Comparison of ENCODE assay signal across 23 cellular contexts in the genomic region with DNA sequence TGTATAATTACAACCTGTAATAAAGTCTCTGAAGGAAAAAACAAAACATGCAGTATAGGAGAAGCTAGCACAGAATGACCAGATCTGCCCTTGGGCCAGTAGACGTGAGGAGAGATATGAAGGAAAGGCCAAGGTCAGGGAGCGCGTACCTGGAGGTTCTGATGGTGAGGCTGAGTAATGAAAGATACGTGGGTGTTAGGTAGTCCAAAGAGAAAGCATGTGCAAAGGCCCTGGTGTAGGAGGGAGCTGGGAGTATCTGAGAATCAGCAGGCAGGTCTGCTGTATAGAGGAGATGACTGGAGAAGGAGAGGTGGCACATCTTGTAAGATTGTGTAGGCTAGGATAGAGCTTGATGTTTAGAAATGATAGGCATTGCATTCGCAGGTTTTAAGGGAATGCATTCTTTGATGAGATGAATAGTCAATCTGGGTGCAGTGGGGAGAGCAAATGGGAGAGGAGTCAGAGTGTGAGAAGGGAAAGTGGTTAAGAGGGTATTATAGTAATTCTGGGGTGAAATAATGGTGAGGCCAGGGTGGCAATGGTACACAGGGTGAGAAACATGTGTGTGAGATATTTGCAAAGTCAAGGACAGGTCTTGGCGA.
"Had no signal": no experiment of that assay in that cellular context is flagged by ENCODE, and none has a peak within 500 bp of the region (broad histone marks: within the 10 kb centered on the region; RNA-seq: fewer than 3 reads in every experiment).

No MANE protein-coding gene starts in this region.

- H3K9me3 Mint-ChIP-seq: memory B cell; nephron; stimulated activated naive B cell treated with anti-CD40 and anti-IgM and Interleukin-4, amounts not matched to agents 10 μg/mL and 1 μg/mL and 100 μg/mL, for 72 hours; type B pancreatic cell had no signal

- H3K36me3 Mint-ChIP-seq: memory B cell; naive B cell; stimulated activated naive B cell treated with anti-CD40 and anti-IgM and Interleukin-4, amounts not matched to agents 10 μg/mL and 1 μg/mL and 100 μg/mL, for 72 hours; type B pancreatic cell had no signal

- H3K4me1 ChIP-seq: colonic mucosa, foreskin keratinocyte, left ventricle myocardium inferior, parathyroid adenoma had no signal

- H3K27me3 ChIP-seq: colonic mucosa, foreskin keratinocyte, spleen, thyroid gland had no signal

- H3K4me3 ChIP-seq: colonic mucosa, left ventricle myocardium inferior, lower lobe of right lung, psoas muscle, spleen, thyroid gland had no signal

- H3K9me3 ChIP-seq: colonic mucosa, lower lobe of right lung, psoas muscle, thyroid gland had no signal

- H3K4me3 Mint-ChIP-seq: memory B cell; nephron; stimulated activated naive B cell treated with anti-CD40 and anti-IgM and Interleukin-4, amounts not matched to agents 10 μg/mL and 1 μg/mL and 100 μg/mL, for 72 hours; type B pancreatic cell had no signal

- ATAC-seq: foreskin keratinocyte; left cardiac atrium; lower lobe of right lung; psoas muscle; sciatic nerve; stimulated activated naive B cell treated with anti-CD40 and anti-IgM and Interleukin-4, amounts not matched to agents 10 μg/mL and 1 μg/mL and 100 μg/mL, for 72 hours had no signal

- H3K36me3 ChIP-seq: colonic mucosa, left ventricle myocardium inferior, lower lobe of right lung, spleen, thyroid gland had no signal

- DNase-seq: colonic mucosa; dermis blood vessel endothelial cell; foreskin keratinocyte; kidney; left cardiac atrium; left ventricle myocardium inferior; lower lobe of right lung; naive B cell; occipital lobe; psoas muscle; retina; spleen; stimulated activated CD4-positive, alpha-beta T cell treated with anti-CD3 and anti-CD28 coated beads, Interleukin-15, amount 100 ng/mL, for 24 hours; stimulated activated CD4-positive, alpha-beta T cell treated with anti-CD3 and anti-CD28 coated beads, Interleukin-1b, Interleukin-23, amount 100 ng/mL, for 48 hours; stimulated activated CD4-positive, alpha-beta T cell treated with anti-CD3 and anti-CD28 coated beads, Interleukin-4, amount 100 ng/mL, for 24 hours; stimulated activated naive B cell treated with anti-CD40 and anti-IgM and Interleukin-4, amounts not matched to agents 10 μg/mL and 1 μg/mL and 100 μg/mL, for 72 hours; thyroid gland had no signal

- H3K27me3 Mint-ChIP-seq: memory B cell; naive B cell; stimulated activated naive B cell treated with anti-CD40 and anti-IgM and Interleukin-4, amounts not matched to agents 10 μg/mL and 1 μg/mL and 100 μg/mL, for 72 hours; type B pancreatic cell had no signal

- H3K27ac ChIP-seq: colonic mucosa, foreskin keratinocyte, left ventricle myocardium inferior, lower lobe of right lung, parathyroid adenoma, psoas muscle, spleen, thyroid gland had no signal

- H3K27ac Mint-ChIP-seq: memory B cell; naive B cell; nephron; stimulated activated naive B cell treated with anti-CD40 and anti-IgM and Interleukin-4, amounts not matched to agents 10 μg/mL and 1 μg/mL and 100 μg/mL, for 72 hours; type B pancreatic cell had no signal

- FAIRE-seq: kidney, urothelium cell line had no signal
